1 cellular context compared by ENCODE assay signal in genomic region chr7:38341172-38341705, GRCh38.
TF ChIP-seq lines count a peak whose summit lies in the region.
"Not testable (repeated sequence)": the region's sequence is repeated elsewhere in the genome, so short reads cannot be mapped to it uniquely, and the experiment has no call there.

No MANE protein-coding gene starts in this region.

TF ChIP-seq in K562, 482 proteins besides CTCF, POLR2A, EP300 and RAD21 (continued from another document and continues in another):
- TF ChIP-seq SIN3A (IDR thresholded peaks at IDR 0.05; ENCODE audit: borderline replicate concordance in 2 of 2, control insufficient read depth in 1 of 2, low read depth in 2 of 2, low read length in 2 of 2) = peak; percentile 40 to 42; a peak in 2 of 4 replicates
- peak; percentile 63; the same call in 1 of the 2 replicates for TF ChIP-seq TRIM28 (IDR thresholded peaks at IDR 0.05)
- 0 out of 2 replicates have a peak, but pooled peaks have one; percentile 50 for TF ChIP-seq THAP12 (CRISPR knock-in tag; IDR thresholded peaks at IDR 0.05)
- peak; percentile 50 to 83 for TF ChIP-seq MNT (conservative IDR thresholded peaks at IDR 0.05)
- peak; percentile 29 for TF ChIP-seq POLR2B (IDR thresholded peaks at IDR 0.05; ENCODE audit: low read depth, partially characterized antibody)
- 0 out of 2 replicates have a peak, but pooled peaks have one; percentile 40 for TF ChIP-seq LEF1 (IDR thresholded peaks at IDR 0.05)
- TF ChIP-seq ARID4B (CRISPR knock-in tag; IDR thresholded peaks at IDR 0.05) = peak; percentile 38; the same call in 1 of the 2 replicates
- TF ChIP-seq TBP (optimal IDR thresholded peaks at IDR 0.05; ENCODE audit: low read depth, low read length) = peak; percentile 46
- TF ChIP-seq FOSL1 (tag; conservative IDR thresholded peaks at IDR 0.05) = peak; percentile 38; the same call in 1 of the 2 replicates
- peak; percentile 53; the same call in 1 of the 2 replicates for TF ChIP-seq L3MBTL2 (IDR thresholded peaks at IDR 0.05)
- TF ChIP-seq TAF1 (IDR thresholded peaks at IDR 0.05; ENCODE audit: control insufficient read depth, extremely low read depth, insufficient read depth, low read length, severe bottlenecking) = peak; percentile 84
- TF ChIP-seq ZNF766 (CRISPR knock-in tag; conservative IDR thresholded peaks at IDR 0.05) = 0 out of 2 replicates have a peak, but pooled peaks have one; percentile 3
- peak in 2 of 3 experiments; percentile 42 to 56 for TF ChIP-seq YY1 (IDR thresholded peaks at IDR 0.05; ENCODE audit: borderline replicate concordance in 1 of 3, control insufficient read depth in 1 of 3, extremely low read depth in 1 of 3, insufficient read depth in 3 of 3, insufficient read length in 1 of 3, insufficient replicate concordance in 2 of 3, low read depth in 1 of 3, low read length in 2 of 3)
- TF ChIP-seq NFE2 (IDR thresholded peaks at IDR 0.05; ENCODE audit: low read depth) = peak; percentile 48
- not testable (repeated sequence) for TF ChIP-seq ATF1 (CRISPR knock-in tag; IDR thresholded peaks at IDR 0.05); TEAD4 (CRISPR knock-in tag; IDR thresholded peaks at IDR 0.05; ENCODE audit: borderline replicate concordance); ZNF740 (tag; IDR thresholded peaks at IDR 0.05)
- TF ChIP-seq ATF1 (tag; IDR thresholded peaks at IDR 0.05) = peak; percentile 39
- TF ChIP-seq MIER1 (IDR thresholded peaks at IDR 0.05; ENCODE audit: low read depth) = 0 out of 2 replicates have a peak, but pooled peaks have one; percentile 15
- TF ChIP-seq PHF21A (IDR thresholded peaks at IDR 0.05; ENCODE audit: borderline replicate concordance, low read depth) = peak; percentile 66; the same call in 1 of the 2 replicates
- peak; percentile 59 for TF ChIP-seq DACH1 (IDR thresholded peaks at IDR 0.05; ENCODE audit: partially characterized antibody)
- 0 out of 2 replicates have a peak, but pooled peaks have one; percentile 42 for TF ChIP-seq RNF2 (IDR thresholded peaks at IDR 0.05)
- TF ChIP-seq ZNF583 (CRISPR knock-in tag; IDR thresholded peaks at IDR 0.05) = peak; percentile 46; the same call in 1 of the 2 replicates
- peak; percentile 87 for TF ChIP-seq ZNF592 (IDR thresholded peaks at IDR 0.05)
- TF ChIP-seq CTBP1 (IDR thresholded peaks at IDR 0.05; ENCODE audit: borderline replicate concordance) = peak; percentile 98
- TF ChIP-seq ZBTB17 (CRISPR knock-in tag; IDR thresholded peaks at IDR 0.05) = peak; percentile 76
- TF ChIP-seq CXXC5 (CRISPR knock-in tag; IDR thresholded peaks at IDR 0.05) = peak; percentile 45
- peak; percentile 45; the same call in 1 of the 2 replicates for TF ChIP-seq TEAD4 (IDR thresholded peaks at IDR 0.05; ENCODE audit: low read length)
- TF ChIP-seq ZMIZ1 (IDR thresholded peaks at IDR 0.05; ENCODE audit: low read depth in 2 of 2, low read length in 2 of 2) = 0 out of 4 replicates have a peak, but pooled peaks of 1 of the 2 experiments have one; percentile 23
- peak; percentile 84 for TF ChIP-seq SMARCA4 (IDR thresholded peaks at IDR 0.05)
- peak; percentile 37; the same call in 1 of the 2 replicates for TF ChIP-seq TCF3 (CRISPR knock-in tag; IDR thresholded peaks at IDR 0.05)
- TF ChIP-seq HCFC1 (IDR thresholded peaks at IDR 0.05; ENCODE audit: low read depth, low read length) = 0 out of 2 replicates have a peak, but pooled peaks have one; percentile 22
- 0 out of 2 replicates have a peak, but pooled peaks have one; percentile 53 for TF ChIP-seq ZNF740 (CRISPR knock-in tag; IDR thresholded peaks at IDR 0.05)
- TF ChIP-seq ETS1 (conservative IDR thresholded peaks at IDR 0.05; ENCODE audit: control insufficient read depth, low read depth, low read length) = 0 out of 2 replicates have a peak, but pooled peaks have one; percentile 36
- peak; percentile 49 for TF ChIP-seq NFIC (IDR thresholded peaks at IDR 0.05)
